In genomic region chr4:67500373-67500772, GRCh38 we compare ENCODE assay signal across 36 cellular contexts. TPM values are rescaled to one million over a fixed set of nuclear protein-coding genes. Genes with fewer than 3 reads are reported as not detected.
"Had no signal": no experiment of that assay in that cellular context is flagged by ENCODE, and none has a peak within 500 bp of the region (broad histone marks: within the 10 kb centered on the region; RNA-seq: fewer than 3 reads in every experiment).

No MANE protein-coding gene starts in this region.

- H3K4me3 Mint-ChIP-seq: activated B cell treated with CpG ODN at 0.5 μM for 24 hours; activated CD8-positive, alpha-beta T cell treated with anti-CD3 and anti-CD28 coated beads, Interleukin-2, amount 10 ng/mL, durations not matched to agents 7 days and 5 days; activated naive CD4-positive, alpha-beta T cell treated with anti-CD3 and anti-CD28 coated beads for 36 hours; activated T-cell treated with anti-CD3 and anti-CD28 coated beads, Interleukin-2, amount 50 U/mL, for 24 hours; activated T-helper 1 cell treated with anti-CD3 and anti-CD28 coated beads, Interleukin-12 subunit alpha, Interleukin-12 subunit beta, Interleukin-2, Interleukin-4 antibody, amounts not matched to agents 30 ng/mL and 10 ng/mL and 1 ng/mL, durations not matched to agents 14 hours and 24 hours and 36 hours had no signal

- H3K9me3 ChIP-seq: MG63 had no signal

- H3K4me3 ChIP-seq: MG63, PC-9 had no signal

- H3K27ac ChIP-seq: brain microvascular endothelial cell, PC-9, RWPE1, VCaP had no signal

- H3K27me3 ChIP-seq: brain microvascular endothelial cell, MG63 had no signal

- H3K27ac Mint-ChIP-seq: activated B cell treated with CpG ODN at 0.5 μM for 24 hours; activated CD8-positive, alpha-beta T cell treated with anti-CD3 and anti-CD28 coated beads, Interleukin-2, amount 10 ng/mL, durations not matched to agents 7 days and 5 days; activated naive CD4-positive, alpha-beta T cell treated with anti-CD3 and anti-CD28 coated beads for 36 hours; activated naive CD4-positive, alpha-beta T cell treated with anti-CD3 and anti-CD28 coated beads, Interleukin-2, amount 50 U/mL, for 72 hours had no signal

- DNase-seq: activated B cell treated with CpG ODN at 0.5 μM for 24 hours; activated CD4-positive, alpha-beta T cell treated with anti-CD3 and anti-CD28 coated beads for 1 hour; activated CD4-positive, alpha-beta T cell treated with anti-CD3 and anti-CD28 coated beads for 48 hours; activated CD4-positive, alpha-beta T cell treated with anti-CD3 and anti-CD28 coated beads, Interleukin-2, amount 50 U/mL, for 4 hours; activated CD8-positive, alpha-beta T cell treated with anti-CD3 and anti-CD28 coated beads, Interleukin-2, amount 10 ng/mL, durations not matched to agents 7 days and 5 days; activated gamma-delta T cell treated with Interleukin-2 at 50 U/mL for 16 hours; activated naive CD4-positive, alpha-beta T cell treated with anti-CD3 and anti-CD28 coated beads for 36 hours; activated T-cell treated with anti-CD3 and anti-CD28 coated beads, Interleukin-2, amount 50 U/mL, for 24 hours; amniotic stem cell; aorta; brain microvascular endothelial cell; central memory CD4-positive, alpha-beta T cell; Kasumi-1; KG1; MG63; NCI-H1048; NCI-H1105 treated with DMSO at 0.1 percent for 48 hours; NCI-H1436; NCI-H1694; NCI-H2029 treated with DMSO at 0.1 percent for 48 hours; NCI-H2107; NCI-H2171; NCI-H510A; NCI-H526; NCI-H748 treated with DMSO at 0.1 percent for 48 hours; PC-9; SIG-M5; SW 1271; T-helper 1 cell; T-helper 2 cell; T-helper 9 cell had no signal

- ATAC-seq: activated CD8-positive, alpha-beta T cell treated with anti-CD3 and anti-CD28 coated beads, Interleukin-2, amount 10 ng/mL, durations not matched to agents 7 days and 5 days; activated naive CD4-positive, alpha-beta T cell treated with anti-CD3 and anti-CD28 coated beads, Interleukin-2, amount 50 U/mL, for 72 hours; Right ventricle myocardium inferior had no signal

- H3K36me3 ChIP-seq: brain microvascular endothelial cell had no signal

- H3K27me3 Mint-ChIP-seq: activated B cell treated with CpG ODN at 0.5 μM for 24 hours; activated T-cell treated with anti-CD3 and anti-CD28 coated beads, Interleukin-2, amount 50 U/mL, for 24 hours had no signal

- H3K4me1 Mint-ChIP-seq: activated B cell treated with CpG ODN at 0.5 μM for 24 hours had no signal

- H3K9me3 Mint-ChIP-seq: activated B cell treated with CpG ODN at 0.5 μM for 24 hours; activated naive CD4-positive, alpha-beta T cell treated with anti-CD3 and anti-CD28 coated beads for 36 hours; activated naive CD4-positive, alpha-beta T cell treated with anti-CD3 and anti-CD28 coated beads, Interleukin-2, amount 50 U/mL, for 72 hours; activated T-cell treated with anti-CD3 and anti-CD28 coated beads, Interleukin-2, amount 50 U/mL, for 24 hours; activated T-helper 1 cell treated with anti-CD3 and anti-CD28 coated beads, Interleukin-12 subunit alpha, Interleukin-12 subunit beta, Interleukin-2, Interleukin-4 antibody, amounts not matched to agents 30 ng/mL and 10 ng/mL and 1 ng/mL, durations not matched to agents 14 hours and 24 hours and 36 hours had no signal

RNA-seq across cellular contexts. Expression of gene STAP1, which starts 58.2 kb away (rescaled TPM):
- total RNA-seq: PC-9, Right ventricle myocardium inferior had no signal
- polyA plus RNA-seq: aorta had no signal
